ENCODE assay signal across 1 cellular context in the genomic region with DNA sequence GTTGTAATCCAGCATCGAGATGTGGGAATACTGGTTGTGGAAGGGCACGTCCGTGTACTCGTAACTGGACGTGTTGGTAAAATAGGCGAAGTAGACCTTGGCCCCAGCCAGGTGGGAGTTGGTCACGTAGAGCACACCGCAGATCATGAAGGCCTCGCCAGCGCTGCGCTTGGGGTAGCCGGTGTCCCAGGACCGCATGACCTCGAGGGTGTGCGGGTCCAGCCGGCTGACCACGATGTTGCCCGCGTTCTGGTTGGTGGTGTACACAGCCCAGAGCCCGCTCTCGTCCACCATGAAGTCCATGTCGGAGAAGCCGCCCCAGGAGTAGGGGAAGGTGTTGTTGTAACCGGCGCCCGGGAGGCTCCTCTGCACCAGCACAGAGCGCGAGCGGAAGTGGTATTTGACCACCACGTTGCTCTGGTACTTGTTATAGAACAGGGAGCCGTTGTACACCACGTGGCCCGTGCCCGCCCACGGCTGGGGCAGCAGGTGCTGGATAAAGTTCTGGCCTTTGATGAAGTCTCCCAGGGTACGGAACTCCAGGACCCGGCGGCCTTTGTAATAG.
TF ChIP-seq lines count a peak whose summit lies in the region.

No MANE protein-coding gene starts in this region.

TF ChIP-seq in K562, 482 proteins besides CTCF, POLR2A, EP300 and RAD21:
- TF ChIP-seq POLR2G (IDR thresholded peaks at IDR 0.05; ENCODE audit: low read depth, low read length): peak; percentile 53
- TF ChIP-seq, protein P1, sequence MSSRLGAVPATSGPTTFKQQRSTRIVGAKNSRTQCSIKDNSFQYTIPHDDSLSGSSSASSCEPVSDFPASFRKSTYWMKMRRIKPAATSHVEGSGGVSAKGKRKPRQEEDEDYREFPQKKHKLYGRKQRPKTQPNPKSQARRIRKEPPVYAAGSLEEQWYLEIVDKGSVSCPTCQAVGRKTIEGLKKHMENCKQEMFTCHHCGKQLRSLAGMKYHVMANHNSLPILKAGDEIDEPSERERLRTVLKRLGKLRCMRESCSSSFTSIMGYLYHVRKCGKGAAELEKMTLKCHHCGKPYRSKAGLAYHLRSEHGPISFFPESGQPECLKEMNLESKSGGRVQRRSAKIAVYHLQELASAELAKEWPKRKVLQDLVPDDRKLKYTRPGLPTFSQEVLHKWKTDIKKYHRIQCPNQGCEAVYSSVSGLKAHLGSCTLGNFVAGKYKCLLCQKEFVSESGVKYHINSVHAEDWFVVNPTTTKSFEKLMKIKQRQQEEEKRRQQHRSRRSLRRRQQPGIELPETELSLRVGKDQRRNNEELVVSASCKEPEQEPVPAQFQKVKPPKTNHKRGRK (tag; IDR thresholded peaks at IDR 0.05): no peak
TF ChIP-seq in K562: peak in this region for 1.
